In genomic region chr21:36479415-36480402, GRCh38 we compare ENCODE assay signal across 1 cellular context.
TF ChIP-seq lines count a peak whose summit lies in the region.

CLDN14 (minus strand) TSS chr21:36480122; CDS start chr21:36461695, 18,427 bp downstream.

TF ChIP-seq in endothelial cell of umbilical vein, 7 proteins besides CTCF, POLR2A, EP300 and RAD21:
- no peak for TF ChIP-seq GATA2 (IDR thresholded peaks at IDR 0.05; ENCODE audit: insufficient read depth, insufficient read length, low read depth, low read length)
- TF ChIP-seq FOS (IDR thresholded peaks at IDR 0.05; ENCODE audit: borderline replicate concordance, insufficient read depth, low read length): no peak
- TF ChIP-seq JUN (IDR thresholded peaks at IDR 0.05; ENCODE audit: borderline replicate concordance, insufficient read depth, insufficient read length, low read depth): no peak
- no peak for TF ChIP-seq MYC (IDR thresholded peaks at IDR 0.05; ENCODE audit: low read depth, low read length)
- TF ChIP-seq POLR2AphosphoS5 (IDR thresholded peaks at IDR 0.05; ENCODE audit: insufficient read depth, low read depth, low read length): no peak
- no peak for TF ChIP-seq EZH2 (IDR thresholded peaks at IDR 0.05; ENCODE audit: borderline replicate concordance, low read depth, low read length, severe bottlenecking)
- TF ChIP-seq MAX (IDR thresholded peaks at IDR 0.05; ENCODE audit: insufficient read depth, insufficient read length): no peak
